ENCODE assay signal across 8 cellular contexts in genomic region chr9:97501177-97501971, GRCh38.
DNase-seq lines count a peak whose midpoint lies in the region; ATAC-seq lines count a peak whose summit lies in the region.

Gene TMOD1 (plus strand): TSS chr9:97501666. CDS start chr9:97524189, 22,523 bp downstream.

- peaks cover 74% of the 10 kb centered on the region for H3K27me3 ChIP-seq in HUES48 (ENCODE audit: control insufficient read depth, insufficient read depth, low read length)

- peak within 1 kb of the TSS; percentile 68 for H3K4me3 ChIP-seq in HUES48 (ENCODE audit: low read depth, low read length)

- no peaks in the 10 kb centered on the region for H3K36me3 ChIP-seq in HUES48 (ENCODE audit: control insufficient read depth, insufficient read depth, low read length)

- ATAC-seq in GM21367 (IDR thresholded peaks at IDR 0.05; ENCODE audit: unreplicated experiment), result peak; percentile 56

- no peak within 1 kb of the TSS for H3K27ac ChIP-seq in HUES48 (ENCODE audit: low read depth, low read length)

- DNase-seq in DMS 273 treated with DMSO at 0.1 percent for 48 hours (lab: John Stamatoyannopoulos, UW), result peak; percentile 64
- peak; percentile 51 to 64 for DNase-seq in SHP77 (lab: John Stamatoyannopoulos, UW)
- peak in 42 of 56 donors; percentile 17 to 82 (median 59) for DNase-seq in amygdala (lab: John Stamatoyannopoulos, UW)
- peak; percentile 80 for DNase-seq in hepatic stellate cell (ENCODE audit: low spot score)
- DNase-seq in putamen (ENCODE audit: low spot score), result peak; percentile 86
- DNase-seq in amniotic stem cell (lab: John Stamatoyannopoulos, UW), result no peak

- H3K9me3 ChIP-seq in HUES48 (ENCODE audit: control insufficient read depth, insufficient read depth, low read length), result no peaks in the 10 kb centered on the region

- peaks cover 6% of the 10 kb centered on the region; the same call in 1 of the 2 replicates for H3K4me1 ChIP-seq in HUES48 (ENCODE audit: control insufficient read depth, insufficient read depth, low read length)

- H3K9ac ChIP-seq in HUES48 (ENCODE audit: low read depth, low read length), result no peak within 1 kb of the TSS
